ENCODE assay signal across 9 cellular contexts in genomic region chr3:46913644-46914043, GRCh38. TPM values are rescaled to one million over a fixed set of nuclear protein-coding genes. Genes with fewer than 3 reads are reported as not detected.
DNase-seq lines count a peak whose midpoint lies in the region; ATAC-seq and TF ChIP-seq lines count a peak whose summit lies in the region.
"Had no signal": no experiment of that assay in that cellular context is flagged by ENCODE, and none has a peak within 500 bp of the region (broad histone marks: within the 10 kb centered on the region; RNA-seq: fewer than 3 reads in every experiment).

No MANE protein-coding gene starts in this region.

- TF ChIP-seq CTCF in right atrium auricular region (IDR thresholded peaks at IDR 0.05) (no peak), RWPE2 (IDR thresholded peaks at IDR 0.05; ENCODE audit: poor library complexity, severe bottlenecking) (no peak)

- DNase-seq in Right ventricle myocardium inferior (ENCODE audit: missing footprints) (no peak), right atrium auricular region (ENCODE audit: low spot score) (no peak), RWPE2 (ENCODE audit: low spot score) (peak; percentile 81), glomerular visceral epithelial cell (ENCODE audit: extremely low spot score) (peak; percentile 87), DMS114 treated with DMSO at 0.1 percent for 48 hours (lab: John Stamatoyannopoulos, UW; ENCODE audit: unreplicated experiment) (no peak)
- no peak for DNase-seq in activated effector memory CD4-positive, alpha-beta T cell treated with Interleukin-2 at 50 U/mL for 16 hours
- DNase-seq in activated effector memory CD4-positive, alpha-beta T cell treated with anti-CD3 and anti-CD28 coated beads, Interleukin-2, amount 50 U/mL, for 16 hours = no peak
- DNase-seq: stimulated activated CD4-positive, alpha-beta T cell treated with anti-CD3 and anti-CD28 coated beads, Interleukin-15, amount 100 ng/mL, for 24 hours had no signal

- H3K27me3 ChIP-seq in right atrium auricular region (no peaks in the 10 kb centered on the region), RWPE2 (ENCODE audit: insufficient read depth, poor library complexity, severe bottlenecking) (no peaks in the 10 kb centered on the region)

- peak; percentile 33 for ATAC-seq in Right ventricle myocardium inferior
- peak; percentile 85 for ATAC-seq in RWPE2 (ENCODE audit: low read depth)
- no peak for ATAC-seq in GM18498 (IDR thresholded peaks at IDR 0.05; ENCODE audit: unreplicated experiment)

- H3K27ac ChIP-seq in right atrium auricular region = no peak overlapping the region
- H3K27ac ChIP-seq in RWPE2 (ENCODE audit: poor library complexity, severe bottlenecking) = peak overlapping the region; percentile 12

- H3K9me3 ChIP-seq in right atrium auricular region = peaks cover 0 to 9% of the 10 kb centered on the region in 2 donors
- H3K9me3 ChIP-seq in RWPE2 (ENCODE audit: severe bottlenecking) = peaks cover 6% of the 10 kb centered on the region

- H3K4me3 ChIP-seq in right atrium auricular region (no peak overlapping the region), RWPE2 (ENCODE audit: severe bottlenecking) (no peak overlapping the region)

- H3K4me1 ChIP-seq in right atrium auricular region (peaks cover 0 to 12% of the 10 kb centered on the region in 2 donors), RWPE2 (ENCODE audit: insufficient read depth, poor library complexity, severe bottlenecking) (peaks cover 10% of the 10 kb centered on the region)

- H3K36me3 ChIP-seq in right atrium auricular region (peaks cover 20% of the 10 kb centered on the region), RWPE2 (ENCODE audit: low read depth) (peaks cover 14% of the 10 kb centered on the region)

- intact Hi-C loops in Right ventricle myocardium inferior (cut with DNase I) = no loop called here

RNA-seq across cellular contexts. Expression of gene PTH1R, which starts 36.1 kb away (rescaled TPM):
- total RNA-seq in Right ventricle myocardium inferior = 12.7 TPM
- 10 to 100 TPM in 1 of 2 donors, 1 to 10 TPM in 1; 7.2 to 10.1 TPM for total RNA-seq in right atrium auricular region

RNA-seq across cellular contexts. Expression of gene MYL3, which starts 50.4 kb away (rescaled TPM):
- 11,437 TPM for total RNA-seq in Right ventricle myocardium inferior
- total RNA-seq in right atrium auricular region = 100 to 1,000 TPM; 208 to 223 TPM

Comparison
In these comparisons a context has a peak if more than half of its experiments do, and no peak if none do; other contexts are left out.
1. RNA of gene MYL3, which starts 50.4 kb away (total RNA-seq): 11,437 TPM in Right ventricle myocardium inferior (single experiment); 208 to 223 TPM in right atrium auricular region; every median in the first group is over 10 times any median in the second.
2. DNase-seq: peak in RWPE2 (single experiment) and glomerular visceral epithelial cell (single experiment); none in Right ventricle myocardium inferior (single experiment), right atrium auricular region (single experiment), activated effector memory CD4-positive, alpha-beta T cell treated with Interleukin-2 at 50 U/mL for 16 hours (single experiment), DMS114 treated with DMSO at 0.1 percent for 48 hours (single experiment) and activated effector memory CD4-positive, alpha-beta T cell treated with anti-CD3 and anti-CD28 coated beads, Interleukin-2, amount 50 U/mL, for 16 hours (single experiment).